In genomic region chr14:24307575-24308341, GRCh38 we compare ENCODE assay signal across 9 cellular contexts. TPM values are rescaled to one million over a fixed set of nuclear protein-coding genes. Genes with fewer than 3 reads are reported as not detected.
A peak's percentile ranks its signal among the peaks of the same experiment; 100 is the strongest.
DNase-seq lines count a peak whose midpoint lies in the region; ATAC-seq and TF ChIP-seq lines count a peak whose summit lies in the region.
"Had no signal": no experiment of that assay in that cellular context is flagged by ENCODE, and none has a peak within 500 bp of the region (broad histone marks: within the 10 kb centered on the region; RNA-seq: fewer than 3 reads in every experiment).

Gene CIDEB, minus strand, starts transcription at chr14:24307977. Its CDS starts 119 bp downstream, at chr14:24307858.

- intact Hi-C loops in PC-3 (cut with micrococcal nuclease), result no loop called here
- intact Hi-C loops in activated T-helper 1 cell treated with anti-CD3 and anti-CD28 coated beads, Interleukin-12 subunit alpha, Interleukin-12 subunit beta, Interleukin-2, Interleukin-4 antibody, amounts not matched to agents 30 ng/mL and 10 ng/mL and 1 ng/mL, durations not matched to agents 14 hours and 24 hours and 36 hours (cut with micrococcal nuclease), result loop anchor here (1.0 kb wide), 3 partner anchors 8 to 91 kb away; partner anchors contain the start of genes DHRS1, MDP1 and NOP9
- intact Hi-C loops in esophagus muscularis mucosa (cut with DNase I), result no loop called here

- no peaks in the 10 kb centered on the region for H4K20me1 ChIP-seq in PC-3 (ENCODE audit: low read length)

- TF ChIP-seq CTCF in PC-3 (conservative IDR thresholded peaks at IDR 0.05; ENCODE audit: low read depth, low read length) (peak; percentile 96), esophagus muscularis mucosa (IDR thresholded peaks at IDR 0.05) (peak; percentile 78 to 97 (median 79)), nephron (IDR thresholded peaks at IDR 0.05; ENCODE audit: unreplicated experiment in 3 of 3) (peak; percentile 87 to 95 (median 90))

- no peaks in the 10 kb centered on the region for H3K9me2 ChIP-seq in PC-3 (replicated peaks; ENCODE audit: low read length)

- H3K36me3 ChIP-seq in PC-3 (ENCODE audit: low read depth, low read length) (peaks cover 44% of the 10 kb centered on the region), esophagus muscularis mucosa (peaks cover 40 to 51% (median 49%) of the 10 kb centered on the region in 4 donors)

- peak; percentile 23 for ATAC-seq in HG03354 (IDR thresholded peaks at IDR 0.05; ENCODE audit: poor library complexity, severe bottlenecking, unreplicated experiment)
- ATAC-seq in PC-3, result peak; percentile 93
- no peak for ATAC-seq in HG03175 (IDR thresholded peaks at IDR 0.05; ENCODE audit: unreplicated experiment)
- no peak for ATAC-seq in GM21423 (IDR thresholded peaks at IDR 0.05; ENCODE audit: unreplicated experiment)

- no peak for TF ChIP-seq EP300 in esophagus muscularis mucosa (IDR thresholded peaks at IDR 0.05)

- H3K4me1 ChIP-seq in PC-3 (ENCODE audit: insufficient read depth, low read length) (peaks cover 9% of the 10 kb centered on the region), esophagus muscularis mucosa (peaks cover 23 to 48% (median 40%) of the 10 kb centered on the region in 4 donors)

- CTCF ChIA-PET in PC-3 (lab: Charles Lee), result interaction anchor here (0.5 to 1.2 kb wide), 8 partner anchors 9 to 1453 kb away, joined by 3 to 6 read pairs (median 4); partner anchors contain the start of genes DCAF11, MDP1, NRL and TINF2

- POLR2A ChIA-PET in PC-3 (lab: Charles Lee; ENCODE audit: unreplicated experiment), result interaction anchor here (0.6 to 1.0 kb wide), 2 partner anchors 65 to 380 kb away, joined by 3 to 4 read pairs; partner anchors contain the start of gene TINF2

- peak within 1 kb of the TSS; percentile 25 for H3K4me3 Mint-ChIP-seq in activated T-helper 1 cell treated with anti-CD3 and anti-CD28 coated beads, Interleukin-12 subunit alpha, Interleukin-12 subunit beta, Interleukin-2, Interleukin-4 antibody, amounts not matched to agents 30 ng/mL and 10 ng/mL and 1 ng/mL, durations not matched to agents 14 hours and 24 hours and 36 hours
- H3K4me3 Mint-ChIP-seq in nephron, result peak within 1 kb of the TSS in 2 of 3 experiments; percentile 12 to 65
- H3K4me3 Mint-ChIP-seq: activated naive CD8-positive, alpha-beta T cell had no signal

- peaks cover 62% of the 10 kb centered on the region for H3K36me3 Mint-ChIP-seq in activated T-helper 1 cell treated with anti-CD3 and anti-CD28 coated beads, Interleukin-12 subunit alpha, Interleukin-12 subunit beta, Interleukin-2, Interleukin-4 antibody, amounts not matched to agents 30 ng/mL and 10 ng/mL and 1 ng/mL, durations not matched to agents 14 hours and 24 hours and 36 hours (ENCODE audit: low read depth)
- peaks cover 50% of the 10 kb centered on the region for H3K36me3 Mint-ChIP-seq in nephron (ENCODE audit: low read depth)

- H3K4me3 ChIP-seq in PC-3 (ENCODE audit: low read length), result no peak within 1 kb of the TSS
- H3K4me3 ChIP-seq in esophagus muscularis mucosa, result no peak within 1 kb of the TSS

- peaks cover 1% of the 10 kb centered on the region for H3K27me3 Mint-ChIP-seq in activated T-helper 1 cell treated with anti-CD3 and anti-CD28 coated beads, Interleukin-12 subunit alpha, Interleukin-12 subunit beta, Interleukin-2, Interleukin-4 antibody, amounts not matched to agents 30 ng/mL and 10 ng/mL and 1 ng/mL, durations not matched to agents 14 hours and 24 hours and 36 hours (ENCODE audit: insufficient read depth)
- no peaks in the 10 kb centered on the region for H3K27me3 Mint-ChIP-seq in nephron (ENCODE audit: low read depth)
- H3K27me3 Mint-ChIP-seq: activated naive CD8-positive, alpha-beta T cell had no signal

- H3K27ac ChIP-seq in PC-3 (ENCODE audit: low read length) (no peak within 1 kb of the TSS), esophagus muscularis mucosa (replicated peaks in 1 of 4) (peak within 1 kb of the TSS in 1 of 4 donors; percentile 8)

- H3K9ac ChIP-seq in PC-3 (ENCODE audit: low read length), result no peak within 1 kb of the TSS

- H3K4me1 Mint-ChIP-seq in activated T-helper 1 cell treated with anti-CD3 and anti-CD28 coated beads, Interleukin-12 subunit alpha, Interleukin-12 subunit beta, Interleukin-2, Interleukin-4 antibody, amounts not matched to agents 30 ng/mL and 10 ng/mL and 1 ng/mL, durations not matched to agents 14 hours and 24 hours and 36 hours (ENCODE audit: low read depth), result peaks cover 50% of the 10 kb centered on the region
- peaks cover 5% of the 10 kb centered on the region for H3K4me1 Mint-ChIP-seq in nephron

- BruUV-seq in PC-3 (replicated peaks; lab: Mats Ljungman, UMichigan), result no TSS peak

- H3K4me2 ChIP-seq in PC-3 (ENCODE audit: low read length), result peak within 1 kb of the TSS; percentile 11; the same call in 1 of the 2 replicates

- H3F3A ChIP-seq in PC-3 (ENCODE audit: low read length, unreplicated experiment), result no peaks in the 10 kb centered on the region

- no peaks in the 10 kb centered on the region for H3K9me3 Mint-ChIP-seq in activated T-helper 1 cell treated with anti-CD3 and anti-CD28 coated beads, Interleukin-12 subunit alpha, Interleukin-12 subunit beta, Interleukin-2, Interleukin-4 antibody, amounts not matched to agents 30 ng/mL and 10 ng/mL and 1 ng/mL, durations not matched to agents 14 hours and 24 hours and 36 hours
- no peaks in the 10 kb centered on the region for H3K9me3 Mint-ChIP-seq in nephron

- WGBS in esophagus muscularis mucosa, result 58% methylated on average over 6 of the region's 6 CpGs

- DNase-seq in DMS114 treated with DMSO at 0.1 percent for 48 hours (lab: John Stamatoyannopoulos, UW; ENCODE audit: unreplicated experiment) (peak; percentile 27), PC-3 (peak; percentile 76), esophagus muscularis mucosa (ENCODE audit: extremely low spot score) (no peak)
- peak; percentile 45 for DNase-seq in activated T-helper 1 cell treated with anti-CD3 and anti-CD28 coated beads, Interleukin-12 subunit alpha, Interleukin-12 subunit beta, Interleukin-2, Interleukin-4 antibody, amounts not matched to agents 30 ng/mL and 10 ng/mL and 1 ng/mL, durations not matched to agents 14 hours and 24 hours and 36 hours (ENCODE audit: low spot score)

- no peak for TF ChIP-seq POLR2A in esophagus muscularis mucosa (IDR thresholded peaks at IDR 0.05; ENCODE audit: low read depth)

- H2AFZ ChIP-seq in PC-3 (ENCODE audit: low read length), result no peak within 1 kb of the TSS

- no peaks in the 10 kb centered on the region for H3K79me2 ChIP-seq in PC-3 (ENCODE audit: low read length)

- H3K27me3 ChIP-seq in PC-3 (ENCODE audit: low read length) (no peaks in the 10 kb centered on the region), esophagus muscularis mucosa (no peaks in the 10 kb centered on the region)

- H3K27ac Mint-ChIP-seq in activated T-helper 1 cell treated with anti-CD3 and anti-CD28 coated beads, Interleukin-12 subunit alpha, Interleukin-12 subunit beta, Interleukin-2, Interleukin-4 antibody, amounts not matched to agents 30 ng/mL and 10 ng/mL and 1 ng/mL, durations not matched to agents 14 hours and 24 hours and 36 hours, result peak within 1 kb of the TSS; percentile 64
- peak within 1 kb of the TSS; percentile 39 to 90 (median 45) for H3K27ac Mint-ChIP-seq in nephron
- H3K27ac Mint-ChIP-seq: activated naive CD8-positive, alpha-beta T cell had no signal

- H3K9me3 ChIP-seq in PC-3 (ENCODE audit: low read length), result no peaks in the 10 kb centered on the region
- no peaks in the 10 kb centered on the region for H3K9me3 ChIP-seq in esophagus muscularis mucosa

RNA-seq across cellular contexts. Expression of gene CIDEB, which starts in this region (rescaled TPM):
- not detected in 2 replicates for total RNA-seq in PC-3 (2014; rRNA removed)
- 18.1 and 18.7 TPM in 2 replicates for total RNA-seq in activated T-helper 1 cell treated with anti-CD3 and anti-CD28 coated beads, Interleukin-12 subunit alpha, Interleukin-12 subunit beta, Interleukin-2, Interleukin-4 antibody, amounts not matched to agents 30 ng/mL and 10 ng/mL and 1 ng/mL, durations not matched to agents 14 hours and 24 hours and 36 hours
- total RNA-seq in esophagus muscularis mucosa, result 10 to 100 TPM in 1 of 4 donors, 1 to 10 TPM in 3; 6.6 to 12.5 (median 8.1) TPM

Comparison
In these comparisons a context has a peak if more than half of its experiments do, and no peak if none do; other contexts are left out.
1. Peak in DNase-seq, ATAC-seq and H3K4me2 ChIP-seq in PC-3; RNA of the gene not detected or under 1 TPM.